Comparison of ENCODE assay signal across 24 cellular contexts in the genomic region with DNA sequence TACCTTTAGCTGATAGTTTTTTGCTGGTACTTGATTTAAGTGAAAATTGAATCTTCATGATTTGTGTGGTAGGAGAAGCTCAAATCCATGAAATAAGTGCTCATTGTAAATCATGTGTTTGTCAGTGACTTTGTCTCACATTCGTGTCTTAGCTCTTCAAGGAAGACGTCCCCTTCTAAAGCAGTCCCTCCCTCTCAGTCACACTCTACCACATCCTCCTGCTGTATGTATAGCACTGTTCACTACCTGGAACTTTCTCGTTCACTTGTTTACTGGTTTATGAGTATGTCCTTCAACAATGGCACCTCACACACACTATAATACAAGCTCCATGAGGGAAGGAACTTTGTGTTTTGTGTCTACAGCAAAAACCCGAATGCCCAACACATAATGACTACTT. TPM values are rescaled to one million over a fixed set of nuclear protein-coding genes. Genes with fewer than 3 reads are reported as not detected.
DNase-seq lines count a peak whose midpoint lies in the region; ATAC-seq and TF ChIP-seq lines count a peak whose summit lies in the region.
"Had no signal": no experiment of that assay in that cellular context is flagged by ENCODE, and none has a peak within 500 bp of the region (broad histone marks: within the 10 kb centered on the region; RNA-seq: fewer than 3 reads in every experiment).

No MANE protein-coding gene starts in this region.

- H3K9me3 ChIP-seq in KOPT-K1 (ENCODE audit: insufficient read depth, low read length, poor library complexity, severe bottlenecking) = peaks cover 4% of the 10 kb centered on the region
- no peaks in the 10 kb centered on the region for H3K9me3 ChIP-seq in BE2C
- H3K9me3 ChIP-seq: body of pancreas, thoracic aorta had no signal

- H3K4me3 ChIP-seq in BE2C (ENCODE audit: low read depth, low read length) = no peak overlapping the region
- H3K4me3 ChIP-seq: body of pancreas, coronary artery, MG63, thoracic aorta had no signal

- no peaks in the 10 kb centered on the region; the same call in 1 of the 2 replicates for H3K4me1 ChIP-seq in BE2C

- H3K4me3 Mint-ChIP-seq in activated T-cell treated with anti-CD3 and anti-CD28 coated beads, Interleukin-2, amount 50 U/mL, for 72 hours = peak overlapping the region; percentile 34 to 69
- peak overlapping the region; percentile 15 for H3K4me3 Mint-ChIP-seq in activated naive CD8-positive, alpha-beta T cell treated with anti-CD3 and anti-CD28 coated beads for 36 hours
- H3K4me3 Mint-ChIP-seq in stimulated activated effector memory CD8-positive, alpha-beta T cell treated with anti-CD3 and anti-CD28 coated beads, Interleukin-12 subunit alpha, Interleukin-12 subunit beta, amount 100 ng/mL, for 72 hours = peak overlapping the region; percentile 43

- no peaks in the 10 kb centered on the region for H3K27me3 Mint-ChIP-seq in activated T-cell treated with anti-CD3 and anti-CD28 coated beads, Interleukin-2, amount 50 U/mL, for 72 hours (ENCODE audit: low read depth)
- no peaks in the 10 kb centered on the region for H3K27me3 Mint-ChIP-seq in activated naive CD8-positive, alpha-beta T cell treated with anti-CD3 and anti-CD28 coated beads for 36 hours

- H3K4me1 Mint-ChIP-seq in activated T-cell treated with anti-CD3 and anti-CD28 coated beads, Interleukin-2, amount 50 U/mL, for 72 hours (ENCODE audit: low read depth) = peaks cover 39% of the 10 kb centered on the region
- H3K4me1 Mint-ChIP-seq in activated naive CD8-positive, alpha-beta T cell treated with anti-CD3 and anti-CD28 coated beads for 36 hours = peaks cover 38% of the 10 kb centered on the region
- H3K4me1 Mint-ChIP-seq in stimulated activated effector memory CD8-positive, alpha-beta T cell treated with anti-CD3 and anti-CD28 coated beads, Interleukin-12 subunit alpha, Interleukin-12 subunit beta, amount 100 ng/mL, for 72 hours = peaks cover 37% of the 10 kb centered on the region

- TF ChIP-seq CTCF in BE2C (IDR thresholded peaks at IDR 0.05; ENCODE audit: low read depth, low read length) = no peak

- H3K9me3 Mint-ChIP-seq in activated T-cell treated with anti-CD3 and anti-CD28 coated beads, Interleukin-2, amount 50 U/mL, for 72 hours = peaks cover 2 to 5% of the 10 kb centered on the region in 2 donors
- peaks cover 5% of the 10 kb centered on the region for H3K9me3 Mint-ChIP-seq in activated naive CD8-positive, alpha-beta T cell treated with anti-CD3 and anti-CD28 coated beads for 36 hours
- peaks cover 3% of the 10 kb centered on the region for H3K9me3 Mint-ChIP-seq in stimulated activated effector memory CD8-positive, alpha-beta T cell treated with anti-CD3 and anti-CD28 coated beads, Interleukin-12 subunit alpha, Interleukin-12 subunit beta, amount 100 ng/mL, for 72 hours

- H3K27ac Mint-ChIP-seq in activated T-cell treated with anti-CD3 and anti-CD28 coated beads, Interleukin-2, amount 50 U/mL, for 72 hours = peak overlapping the region; percentile 85
- peak overlapping the region; percentile 81 for H3K27ac Mint-ChIP-seq in activated naive CD8-positive, alpha-beta T cell treated with anti-CD3 and anti-CD28 coated beads for 36 hours
- H3K27ac Mint-ChIP-seq in stimulated activated effector memory CD8-positive, alpha-beta T cell treated with anti-CD3 and anti-CD28 coated beads, Interleukin-12 subunit alpha, Interleukin-12 subunit beta, amount 100 ng/mL, for 72 hours = peak overlapping the region; percentile 88
- H3K27ac Mint-ChIP-seq: nephron had no signal

- H3K36me3 Mint-ChIP-seq in activated T-cell treated with anti-CD3 and anti-CD28 coated beads, Interleukin-2, amount 50 U/mL, for 72 hours (ENCODE audit: insufficient read depth in 2 of 2) = peaks cover 7 to 9% of the 10 kb centered on the region in 2 donors
- peaks cover 7% of the 10 kb centered on the region for H3K36me3 Mint-ChIP-seq in activated naive CD8-positive, alpha-beta T cell treated with anti-CD3 and anti-CD28 coated beads for 36 hours
- H3K36me3 Mint-ChIP-seq in stimulated activated effector memory CD8-positive, alpha-beta T cell treated with anti-CD3 and anti-CD28 coated beads, Interleukin-12 subunit alpha, Interleukin-12 subunit beta, amount 100 ng/mL, for 72 hours = peaks cover 14% of the 10 kb centered on the region

- H3K36me3 ChIP-seq in KOPT-K1 (ENCODE audit: insufficient read depth, low read length) (no peaks in the 10 kb centered on the region), BE2C (no peaks in the 10 kb centered on the region)
- H3K36me3 ChIP-seq: MG63, thoracic aorta had no signal

- no peak for DNase-seq in activated T-cell treated with anti-CD3 and anti-CD28 coated beads, Interleukin-2, amount 50 U/mL, for 72 hours
- DNase-seq in activated T-cell treated with anti-CD3 and anti-CD28 coated beads for 4 hours (no peak), NCI-H526 treated with DMSO at 0.1 percent for 48 hours (lab: John Stamatoyannopoulos, UW) (no peak), BE2C (no peak)
- DNase-seq in activated naive CD8-positive, alpha-beta T cell treated with anti-CD3 and anti-CD28 coated beads for 36 hours = no peak
- DNase-seq in stimulated activated effector memory CD8-positive, alpha-beta T cell treated with anti-CD3 and anti-CD28 coated beads, Interleukin-12 subunit alpha, Interleukin-12 subunit beta, amount 100 ng/mL, for 72 hours (ENCODE audit: low spot score in 2 of 2) = no peak
- DNase-seq: body of pancreas, DMS53, mesendoderm, MG63, NCI-H1436 treated with DMSO at 0.1 percent for 48 hours, NCI-H2171, NCI-H748 treated with DMSO at 0.1 percent for 48 hours, posterior cingulate gyrus, SW 1271 had no signal

- ATAC-seq in activated T-cell treated with anti-CD3 and anti-CD28 coated beads, Interleukin-2, amount 50 U/mL, for 72 hours (replicated peaks in 1 of 2) = peak; percentile 62 to 64
- ATAC-seq in stimulated activated effector memory CD8-positive, alpha-beta T cell treated with anti-CD3 and anti-CD28 coated beads, Interleukin-12 subunit alpha, Interleukin-12 subunit beta, amount 100 ng/mL, for 72 hours = peak; percentile 80
- ATAC-seq in HG03521 (IDR thresholded peaks at IDR 0.05; ENCODE audit: unreplicated experiment) = no peak
- ATAC-seq: body of pancreas, Right ventricle myocardium inferior, sciatic nerve had no signal

- H3K27ac ChIP-seq in KOPT-K1 (ENCODE audit: low read depth, low read length, poor library complexity, severe bottlenecking) = peak overlapping the region; percentile 15
- H3K27ac ChIP-seq: body of pancreas, C4-2B, coronary artery, HL-60, thoracic aorta had no signal

- H3K27me3 ChIP-seq in BE2C = peaks cover 15% of the 10 kb centered on the region
- H3K27me3 ChIP-seq: body of pancreas, MG63 had no signal

RNA-seq across cellular contexts. Expression of gene TTC39B, which starts 3.4 kb away (rescaled TPM):
- 10 to 100 TPM; 30.8 to 46.7 TPM for total RNA-seq in activated T-cell treated with anti-CD3 and anti-CD28 coated beads, Interleukin-2, amount 50 U/mL, for 72 hours
- total RNA-seq in activated naive CD8-positive, alpha-beta T cell treated with anti-CD3 and anti-CD28 coated beads for 36 hours = 10 to 100 TPM; 16.2 to 17.3 TPM
- 0.06 TPM for polyA plus RNA-seq in BE2C (2012; ENCODE audit: insufficient read depth, insufficient read length, low read depth)
